In genomic region chr12:67237231-67237630, GRCh38 we compare ENCODE assay signal across 20 cellular contexts. TPM values are rescaled to one million over a fixed set of nuclear protein-coding genes. Genes with fewer than 3 reads are reported as not detected.
DNase-seq lines count a peak whose midpoint lies in the region; ATAC-seq and TF ChIP-seq lines count a peak whose summit lies in the region.
"Had no signal": no experiment of that assay in that cellular context is flagged by ENCODE, and none has a peak within 500 bp of the region (broad histone marks: within the 10 kb centered on the region; RNA-seq: fewer than 3 reads in every experiment).

No MANE protein-coding gene starts in this region.

- ATAC-seq in HG03442 (IDR thresholded peaks at IDR 0.05; ENCODE audit: unreplicated experiment) (no peak), GM21447 (IDR thresholded peaks at IDR 0.05; ENCODE audit: unreplicated experiment) (no peak)
- ATAC-seq: activated T-helper 17 cell treated with anti-CD3 and anti-CD28 coated beads, Interleukin-2, amount 50 U/mL, for 72 hours; left ventricle myocardium superior; mucosa of descending colon had no signal

- in situ Hi-C loops in brain microvascular endothelial cell (cut with HindIII; ENCODE audit: low pct_ligation_motif_present, low sequenced_read_pairs): no loop called here

- peaks cover 13% of the 10 kb centered on the region for H3K4me1 ChIP-seq in HUES64 (ENCODE audit: insufficient read depth, low read length)
- H3K4me1 ChIP-seq: upper lobe of left lung had no signal

- H3K27ac ChIP-seq in HUES64 (ENCODE audit: low read depth, low read length) (no peak overlapping the region; the same call in 1 of the 2 replicates), brain microvascular endothelial cell (no peak overlapping the region)
- H3K27ac ChIP-seq: upper lobe of left lung, WERI-Rb-1 had no signal

- H3K36me3 ChIP-seq in HUES64 (ENCODE audit: insufficient read depth, low read length): no peaks in the 10 kb centered on the region
- no peaks in the 10 kb centered on the region for H3K36me3 ChIP-seq in brain microvascular endothelial cell (replicated peaks)
- H3K36me3 ChIP-seq: MG63, upper lobe of left lung, WERI-Rb-1 had no signal

- H3K27me3 ChIP-seq in HUES64 (ENCODE audit: insufficient read depth, low read length): no peaks in the 10 kb centered on the region
- no peaks in the 10 kb centered on the region for H3K27me3 ChIP-seq in brain microvascular endothelial cell (replicated peaks)
- H3K27me3 ChIP-seq: MG63, upper lobe of left lung had no signal

- TF ChIP-seq CTCF in brain microvascular endothelial cell (IDR thresholded peaks at IDR 0.05; ENCODE audit: low read depth, low read length, missing control alignments): no peak

- peak; percentile 27 for DNase-seq in COLO668 (lab: John Stamatoyannopoulos, UW; ENCODE audit: unreplicated experiment)
- DNase-seq in NCI-H526 treated with DMSO at 0.1 percent for 48 hours (lab: John Stamatoyannopoulos, UW): peak; percentile 4
- peak; percentile 94 for DNase-seq in foreskin melanocyte
- DNase-seq in brain microvascular endothelial cell: no peak
- DNase-seq in effector CD4-positive, alpha-beta T cell: no peak
- DNase-seq: activated CD4-positive, alpha-beta T cell treated with anti-CD3 and anti-CD28 coated beads, Interleukin-2, amount 50 U/mL, for 4 hours; activated CD8-positive, alpha-beta memory T cell treated with anti-CD3 and anti-CD28 coated beads, Interleukin-2, amount 50 U/mL, for 4 hours; HFFc6; IMR-90; left ventricle myocardium superior; MG63; mucosa of descending colon; NCI-H1694 treated with DMSO at 0.1 percent for 48 hours; nephron progenitor cell; upper lobe of left lung; WERI-Rb-1 had no signal

- 20% methylated on average over 4 of the region's 4 CpGs for WGBS in HUES64

- H3K9me3 ChIP-seq in HUES64 (ENCODE audit: insufficient read depth, low read depth, low read length): 0 out of 2 replicates have a peak, but pooled peaks cover 6% of the 10 kb centered on the region
- H3K9me3 ChIP-seq: MG63, mucosa of descending colon, upper lobe of left lung had no signal

- no peak overlapping the region for H3K4me3 ChIP-seq in HUES64 (ENCODE audit: low read length)
- no peak overlapping the region for H3K4me3 ChIP-seq in brain microvascular endothelial cell (ENCODE audit: low read depth, low read length)
- H3K4me3 ChIP-seq: MG63, mucosa of descending colon, upper lobe of left lung had no signal

- peak overlapping the region; percentile 29; the same call in 1 of the 2 replicates for H3K9ac ChIP-seq in HUES64 (ENCODE audit: low read depth, low read length)

RNA-seq across cellular contexts. Expression of gene CAND1, which starts 31.9 kb away (rescaled TPM):
- polyA plus RNA-seq in HUES64 (2013, experiment 1 of 2): 144 TPM
- 151 TPM for polyA plus RNA-seq in HUES64 (2013, experiment 2 of 2)

Comparison
In these comparisons a context has a peak if more than half of its experiments do, and no peak if none do; other contexts are left out.
1. DNase-seq: peak in COLO668 (single experiment), NCI-H526 treated with DMSO at 0.1 percent for 48 hours (single experiment) and foreskin melanocyte (single experiment); none in brain microvascular endothelial cell (single experiment) and effector CD4-positive, alpha-beta T cell (single experiment).